ENCODE assay signal across 8 cellular contexts in genomic region chr4:125316781-125317525, GRCh38. TPM values are rescaled to one million over a fixed set of nuclear protein-coding genes. Genes with fewer than 3 reads are reported as not detected.
DNase-seq lines count a peak whose midpoint lies in the region; ATAC-seq, FAIRE-seq and TF ChIP-seq lines count a peak whose summit lies in the region.

No MANE protein-coding gene starts in this region.

- no peak overlapping the region for H3K4me3 ChIP-seq in CD4-positive, alpha-beta memory T cell (ENCODE audit: low read length in 2 of 2)
- H3K4me3 ChIP-seq in IMR-90 (ENCODE audit: insufficient read depth, low read depth, low read length) (peak overlapping the region; percentile 57), HepG2 (replicated peaks in 1 of 3; ENCODE audit: insufficient read depth in 1 of 3, low read depth in 2 of 3, low read length in 3 of 3) (0 out of 6 replicates have a peak overlapping the region, but pooled peaks of 1 of the 3 experiments have one; percentile 76), stomach smooth muscle (ENCODE audit: low read length in 2 of 2) (peak overlapping the region; percentile 90 to 99)

- H4K5ac ChIP-seq in IMR-90 (ENCODE audit: low read depth, low read length), result peak overlapping the region; percentile 27; the same call in 1 of the 2 replicates

- peak overlapping the region; percentile 81 for H3K14ac ChIP-seq in IMR-90 (replicated peaks; ENCODE audit: low read depth, low read length)

- H3K4ac ChIP-seq in IMR-90 (ENCODE audit: low read depth, low read length), result peak overlapping the region; percentile 83

- CTCF ChIA-PET in CD4-positive, alpha-beta memory T cell (lab: Charles Lee; ENCODE audit: partially characterized antibody), result no interaction called here
- CTCF ChIA-PET in IMR-90 (lab: Yijun Ruan, JAX), result interaction anchor here (0.5 to 1.2 kb wide), 5 partner anchors 52 to 1466 kb away, joined by 3 read pairs; no protein-coding TSS in a partner anchor
- CTCF ChIA-PET in HepG2 (lab: Yijun Ruan, JAX; ENCODE audit: low intra/inter-chr PET ratio, low total read pairs), result no interaction called here

- peaks cover 16% of the 10 kb centered on the region for H3K9me1 ChIP-seq in IMR-90 (ENCODE audit: insufficient read depth, low read length)

- peak overlapping the region; percentile 60; the same call in 2 of the 3 replicates for H2BK15ac ChIP-seq in IMR-90 (ENCODE audit: low read depth, low read length)

- POLR2A ChIA-PET in CD4-positive, alpha-beta memory T cell (lab: Charles Lee; ENCODE audit: partially characterized antibody), result no interaction called here
- POLR2A ChIA-PET in IMR-90 (lab: Charles Lee; ENCODE audit: unreplicated experiment) (no interaction called here), HepG2 (lab: Yijun Ruan, JAX) (no interaction called here)

- peak overlapping the region; percentile 97 for H2AFZ ChIP-seq in IMR-90 (replicated peaks; ENCODE audit: low read length, poor library complexity)
- no peak overlapping the region for H2AFZ ChIP-seq in HepG2 (ENCODE audit: low read length)

- H3K79me2 ChIP-seq in HepG2 (ENCODE audit: insufficient read depth, low read length), result no peaks in the 10 kb centered on the region

- no peak overlapping the region for H3K27ac Mint-ChIP-seq in CD4-positive, alpha-beta memory T cell
- H3K27ac Mint-ChIP-seq in central memory CD8-positive, alpha-beta T cell (ENCODE audit: low read depth), result no peak overlapping the region

- H4K20me1 ChIP-seq in IMR-90 (ENCODE audit: insufficient read depth, low read length) (peaks cover 6% of the 10 kb centered on the region; the same call in 1 of the 2 replicates), HepG2 (ENCODE audit: insufficient read depth, low read length) (no peaks in the 10 kb centered on the region)

- no peaks in the 10 kb centered on the region for H3K36me3 ChIP-seq in CD4-positive, alpha-beta memory T cell (ENCODE audit: insufficient read depth, low read length)
- H3K36me3 ChIP-seq in IMR-90 (ENCODE audit: control insufficient read depth, insufficient read depth, low read length) (peaks cover 9% of the 10 kb centered on the region), HepG2 (replicated peaks in 1 of 2; ENCODE audit: control insufficient read depth in 1 of 2, insufficient read depth in 2 of 2, low read length in 2 of 2) (no peaks in the 10 kb centered on the region), stomach smooth muscle (ENCODE audit: control insufficient read depth in 2 of 2, insufficient read depth in 2 of 2, low read length in 2 of 2) (peaks cover 3 to 9% of the 10 kb centered on the region in 2 donors)

- WGBS in IMR-90 (ENCODE audit: extremely low coverage in 2 of 2, insufficient read length in 1 of 2), 2 experiments, result 0% methylated on average over 28 of the region's 67 CpGs; no CpG with 5 or more reads in 1 of the 2 experiments
- 98% methylated on average over 54 of the region's 67 CpGs for WGBS in HepG2 (ENCODE audit: low lambda C conversion rate)

- peak overlapping the region; percentile 77 for H2BK120ac ChIP-seq in IMR-90 (ENCODE audit: low read depth, low read length)

- intact Hi-C loops in CD4-positive, alpha-beta memory T cell (cut with micrococcal nuclease), result no loop called here
- intact Hi-C loops in IMR-90 (cut with micrococcal nuclease) (loop anchor here (5.0 to 10.0 kb wide), 6 partner anchors 50 to 908 kb away; no protein-coding TSS in a partner anchor), HepG2 (cut with micrococcal nuclease; ENCODE audit: unreplicated experiment) (loop anchor here (10.0 kb wide), 2 partner anchors 208 to 278 kb away; no protein-coding TSS in a partner anchor)

- DNase-seq in CD4-positive, alpha-beta memory T cell, result no peak
- DNase-seq in IMR-90, result peak; percentile 35
- DNase-seq in central memory CD8-positive, alpha-beta T cell (ENCODE audit: low spot score in 2 of 2), result no peak
- DNase-seq in HepG2 (ENCODE audit: low spot score), result no peak
- no peak for DNase-seq in OCI-M2 (lab: John Stamatoyannopoulos, UW; ENCODE audit: unreplicated experiment)
- no peak for DNase-seq in GDM1 (lab: John Stamatoyannopoulos, UW)

- peak overlapping the region; percentile 63; the same call in 1 of the 2 replicates for H4K91ac ChIP-seq in IMR-90 (ENCODE audit: insufficient read depth, low read depth, low read length)

- in situ Hi-C loops in IMR-90 (cut with MboI; ENCODE audit: low sequenced_read_pairs), result loop anchor here (25.0 kb wide), 2 partner anchors 920 to 1095 kb away; no protein-coding TSS in a partner anchor
- in situ Hi-C loops in HepG2 (cut with HindIII; ENCODE audit: extremely low pct_ligation_motif_present, low pct_unique_long_range_greater_than_20kb), result loop anchor here (10.0 to 25.0 kb wide), 3 partner anchors 658 to 1295 kb away; no protein-coding TSS in a partner anchor

- peak overlapping the region; percentile 70 to 88 for H4K8ac ChIP-seq in IMR-90 (ENCODE audit: low read depth in 2 of 2, low read length in 2 of 2)

- FAIRE-seq in HepG2 (lab: Jason Lieb, UNC), result no peak

- peaks cover 0 to 7% (median 0%) of the 10 kb centered on the region in 8 donors for H3K9me3 Mint-ChIP-seq in CD4-positive, alpha-beta memory T cell
- no peaks in the 10 kb centered on the region for H3K9me3 Mint-ChIP-seq in central memory CD8-positive, alpha-beta T cell

- H3K23ac ChIP-seq in IMR-90 (ENCODE audit: low read depth, low read length), result peak overlapping the region; percentile 96

- peak overlapping the region; percentile 76 for H2BK5ac ChIP-seq in IMR-90 (ENCODE audit: low read depth, low read length, poor library complexity, severe bottlenecking)

- peaks cover 31 to 58% of the 10 kb centered on the region in 2 experiments for H3K79me1 ChIP-seq in IMR-90 (ENCODE audit: low read depth in 1 of 2, low read length in 2 of 2)

- TF ChIP-seq CTCF in IMR-90 (conservative IDR thresholded peaks at IDR 0.05; ENCODE audit: low read depth, low read length), result peak; percentile 22; the same call in 1 of the 2 replicates
- TF ChIP-seq CTCF in HepG2 (CRISPR knock-in tag; IDR thresholded peaks at IDR 0.05), result no peak

- peak overlapping the region; percentile 88 for H3K9ac ChIP-seq in IMR-90 (ENCODE audit: low read depth, low read length)
- no peak overlapping the region for H3K9ac ChIP-seq in HepG2 (ENCODE audit: insufficient read depth, low read depth, low read length)
- peak overlapping the region; percentile 83 to 88 for H3K9ac ChIP-seq in stomach smooth muscle (ENCODE audit: low read length in 2 of 2)

- peaks cover 0 to 2% of the 10 kb centered on the region in 2 donors for H3K36me3 Mint-ChIP-seq in CD4-positive, alpha-beta memory T cell
- no peaks in the 10 kb centered on the region for H3K36me3 Mint-ChIP-seq in central memory CD8-positive, alpha-beta T cell (ENCODE audit: insufficient read depth)

- TF ChIP-seq POLR2A in IMR-90 (IDR thresholded peaks at IDR 0.05; ENCODE audit: low read depth, low read length), result no peak
- no peak for TF ChIP-seq POLR2A in HepG2 (IDR thresholded peaks at IDR 0.05; ENCODE audit: insufficient read depth in 1 of 2, low read depth in 2 of 2, low read length in 2 of 2)

- H3K18ac ChIP-seq in IMR-90 (ENCODE audit: low read depth, low read length), result peak overlapping the region; percentile 2; the same call in 1 of the 2 replicates

- H2AK5ac ChIP-seq in IMR-90 (ENCODE audit: low read depth, low read length), result peak overlapping the region; percentile 76

- H2BK20ac ChIP-seq in IMR-90 (ENCODE audit: low read depth, low read length), result peak overlapping the region; percentile 65

- BruUV-seq in IMR-90 (replicated peaks; lab: Mats Ljungman, UMichigan) (no TSS peak), HepG2 (replicated peaks; lab: Mats Ljungman, UMichigan) (no TSS peak)

- no peaks in the 10 kb centered on the region for H3K9me3 ChIP-seq in CD4-positive, alpha-beta memory T cell (ENCODE audit: control insufficient read depth in 1 of 2, low read length in 2 of 2)
- H3K9me3 ChIP-seq in IMR-90 (ENCODE audit: control insufficient read depth, insufficient read depth, low read length) (no peaks in the 10 kb centered on the region), HepG2 (ENCODE audit: low read length) (no peaks in the 10 kb centered on the region), stomach smooth muscle (ENCODE audit: control insufficient read depth in 2 of 2, low read length in 2 of 2) (no peaks in the 10 kb centered on the region)

- no peak overlapping the region; the same call in 1 of the 2 replicates for H3K56ac ChIP-seq in IMR-90 (ENCODE audit: extremely low read depth, insufficient read depth, low read length)

- H3K4me2 ChIP-seq in IMR-90 (ENCODE audit: low read depth, low read length), result peak overlapping the region; percentile 82
- peak overlapping the region; percentile 86 for H3K4me2 ChIP-seq in HepG2 (ENCODE audit: low read depth, low read length)

- TF ChIP-seq RAD21 in IMR-90 (IDR thresholded peaks at IDR 0.05; ENCODE audit: low read length) (no peak), HepG2 (CRISPR knock-in tag; IDR thresholded peaks at IDR 0.05) (no peak)

- TF ChIP-seq EP300 in HepG2 (IDR thresholded peaks at IDR 0.05; ENCODE audit: low read depth in 2 of 2, low read length in 2 of 2), result no peak
- TF ChIP-seq EP300 in HepG2 (CRISPR knock-in tag; IDR thresholded peaks at IDR 0.05; ENCODE audit: borderline replicate concordance), result no peak

- H3K27me3 ChIP-seq in CD4-positive, alpha-beta memory T cell (ENCODE audit: insufficient read depth, low read length), result peaks cover 4% of the 10 kb centered on the region
- H3K27me3 ChIP-seq in IMR-90 (ENCODE audit: control insufficient read depth, insufficient read depth, low read length) (no peaks in the 10 kb centered on the region), HepG2 (ENCODE audit: control insufficient read depth in 1 of 2, insufficient read depth in 2 of 2, low read length in 2 of 2) (peaks cover 0 to 6% of the 10 kb centered on the region in 2 experiments; a peak in 1 of 5 replicates), stomach smooth muscle (ENCODE audit: control insufficient read depth in 1 of 2, insufficient read depth in 2 of 2, low read length in 2 of 2) (no peaks in the 10 kb centered on the region)

- ATAC-seq in IMR-90 (ENCODE audit: low read depth), result no peak
- no peak for ATAC-seq in central memory CD8-positive, alpha-beta T cell (replicated peaks; ENCODE audit: extremely low read depth, poor library complexity, severe bottlenecking)
- no peak for ATAC-seq in HepG2
- ATAC-seq in HG03039 (IDR thresholded peaks at IDR 0.05; ENCODE audit: unreplicated experiment), result no peak

- peaks cover 9 to 41% (median 25%) of the 10 kb centered on the region in 4 donors for H3K4me1 Mint-ChIP-seq in CD4-positive, alpha-beta memory T cell
- peaks cover 21% of the 10 kb centered on the region for H3K4me1 Mint-ChIP-seq in central memory CD8-positive, alpha-beta T cell

- no peak overlapping the region for H3K27ac ChIP-seq in CD4-positive, alpha-beta memory T cell (ENCODE audit: low read depth, low read length)
- H3K27ac ChIP-seq in IMR-90 (ENCODE audit: insufficient read depth, low read length) (peak overlapping the region; percentile 65), HepG2 (ENCODE audit: extremely low read length, insufficient read depth, low read length) (no peak overlapping the region), stomach smooth muscle (ENCODE audit: low read length) (peak overlapping the region; percentile 95)

- H3K27me3 Mint-ChIP-seq in CD4-positive, alpha-beta memory T cell, result peaks cover 47% of the 10 kb centered on the region in 2 donors
- peaks cover 53% of the 10 kb centered on the region for H3K27me3 Mint-ChIP-seq in central memory CD8-positive, alpha-beta T cell

- peak overlapping the region in 7 of 8 donors; percentile 64 to 89 (median 80) for H3K4me3 Mint-ChIP-seq in CD4-positive, alpha-beta memory T cell
- peak overlapping the region; percentile 76 for H3K4me3 Mint-ChIP-seq in central memory CD8-positive, alpha-beta T cell

- dilution Hi-C loops in IMR-90 (cut with HindIII; ENCODE audit: low sequenced_read_pairs, unreplicated experiment), result no loop called here

- peak overlapping the region; percentile 91 for H2AK9ac ChIP-seq in IMR-90 (replicated peaks; ENCODE audit: low read depth, low read length, poor library complexity)

- H3K4me1 ChIP-seq in CD4-positive, alpha-beta memory T cell (ENCODE audit: insufficient read depth, low read length), result peaks cover 17% of the 10 kb centered on the region
- H3K4me1 ChIP-seq in IMR-90 (ENCODE audit: control insufficient read depth, insufficient read depth, low read length) (peaks cover 11% of the 10 kb centered on the region), HepG2 (ENCODE audit: insufficient read depth, low read length) (peaks cover 20% of the 10 kb centered on the region), stomach smooth muscle (ENCODE audit: control insufficient read depth, insufficient read depth, low read length) (peaks cover 39% of the 10 kb centered on the region)

RNA-seq across cellular contexts. Expression of gene FAT4, which starts 2.2 kb away (rescaled TPM):
- total RNA-seq in CD4-positive, alpha-beta memory T cell, result not detected
- polyA plus RNA-seq in CD4-positive, alpha-beta memory T cell, result not detected
- total RNA-seq in IMR-90 (2012; rRNA removed) (35.6 and 37.5 TPM in 2 replicates), HepG2 (2016; rRNA removed; fragmentation: Illumina TruSeq; extraction: Trizol) (0.27 TPM in 2 replicates)
- polyA plus RNA-seq in IMR-90 (2012; rRNA removed) (6.8 and 7.2 TPM in 2 replicates), HepG2 (2011; rRNA removed) (0.69 and 1.2 TPM in 2 replicates)
- 2.6 and 3.1 TPM in 2 replicates for polyA plus RNA-seq in IMR-90 (2012; cell fraction: cytosol; rRNA removed)
- polyA plus RNA-seq in IMR-90 (2012; cell fraction: nucleus; rRNA removed; ENCODE audit: low replicate concordance), result 3.5 and 10.2 TPM in 2 replicates
- total RNA-seq in HepG2 (2016; cell fraction: cytosol; rRNA removed; fragmentation: Illumina TruSeq; extraction: Trizol; ENCODE audit: low read depth), result under 0.01 TPM in 1 of 2 replicates, not detected in the other
- 0.24 and 0.28 TPM in 2 replicates for total RNA-seq in HepG2 (2016; cell fraction: insoluble cytoplasmic fraction; rRNA removed; fragmentation: Illumina TruSeq; extraction: Trizol)
- total RNA-seq in HepG2 (2016; cell fraction: membrane; rRNA removed; fragmentation: Illumina TruSeq; extraction: Trizol), result 0.03 and 0.06 TPM in 2 replicates
- 0.69 and 0.78 TPM in 2 replicates for total RNA-seq in HepG2 (2016; cell fraction: nucleus; rRNA removed; fragmentation: Illumina TruSeq; extraction: Trizol)
- polyA plus RNA-seq in HepG2 (2011; cell fraction: cytosol; rRNA removed), result 0.42 and 0.63 TPM in 2 replicates
- 0.92 and 1.0 TPM in 2 replicates for polyA plus RNA-seq in HepG2 (2011; cell fraction: nucleus; rRNA removed)
- 0.25 and 0.79 TPM in 2 replicates for polyA plus RNA-seq in HepG2 (2012)
- polyA plus RNA-seq in HepG2 (2016; cell fraction: cytosol; fragmentation: Illumina TruSeq; extraction: Trizol; ENCODE audit: low read depth), result not detected in 2 replicates
- 0.08 TPM in 2 replicates for polyA plus RNA-seq in HepG2 (2016; cell fraction: insoluble cytoplasmic fraction; fragmentation: Illumina TruSeq; extraction: Trizol; ENCODE audit: low read depth)
- 0.02 TPM in 1 of 2 replicates, not detected in the other for polyA plus RNA-seq in HepG2 (2016; cell fraction: membrane; fragmentation: Illumina TruSeq; extraction: Trizol; ENCODE audit: low read depth)
- polyA plus RNA-seq in HepG2 (2016; cell fraction: nucleus; fragmentation: Illumina TruSeq; extraction: Trizol; ENCODE audit: insufficient read depth, low read depth), result 0.24 and 0.29 TPM in 2 replicates
- polyA minus RNA-seq in HepG2 (2011; rRNA and poly(A)+ RNA removed; ENCODE audit: low replicate concordance), result 0.94 and 2.7 TPM in 2 replicates
- 1.4 and 2.4 TPM in 2 replicates for polyA minus RNA-seq in HepG2 (2011; cell fraction: cytosol; rRNA and poly(A)+ RNA removed)
- 6.6 and 8.8 TPM in 2 replicates for polyA minus RNA-seq in HepG2 (2011; cell fraction: nucleus; rRNA and poly(A)+ RNA removed)

Comparison
In these comparisons a context has a peak if more than half of its experiments do, and no peak if none do; other contexts are left out.
1. H3K27ac ChIP-seq: peak in IMR-90 (single experiment) and stomach smooth muscle (single experiment); none in CD4-positive, alpha-beta memory T cell (single experiment) and HepG2 (single experiment).
2. H3K4me3 ChIP-seq: peak in IMR-90 (single experiment) and stomach smooth muscle (2 of 2); none in CD4-positive, alpha-beta memory T cell (0 of 2).
3. RNA of gene FAT4, which starts 2.2 kb away (total RNA-seq): 35.6 to 37.5 TPM in IMR-90; under 0.01 to 0.78 TPM in HepG2 and not detected in CD4-positive, alpha-beta memory T cell; every median in the first group is over 10 times any median in the second.